In genomic region chr1:6246497-6247295, GRCh38 we compare ENCODE assay signal across 8 cellular contexts. TPM values are rescaled to one million over a fixed set of nuclear protein-coding genes. Genes with fewer than 3 reads are reported as not detected.
A peak's percentile ranks its signal among the peaks of the same experiment; 100 is the strongest.
DNase-seq lines count a peak whose midpoint lies in the region; ATAC-seq and TF ChIP-seq lines count a peak whose summit lies in the region.

No MANE protein-coding gene starts in this region.

- no peaks in the 10 kb centered on the region for H3K36me3 Mint-ChIP-seq in immature natural killer cell

- no peak overlapping the region for H3K27ac ChIP-seq in breast epithelium

- peaks cover 8 to 10% of the 10 kb centered on the region in 2 donors for H3K4me1 ChIP-seq in breast epithelium

- TF ChIP-seq POLR2A in breast epithelium (IDR thresholded peaks at IDR 0.05) = no peak

- peaks cover 27 to 84% of the 10 kb centered on the region in 2 donors for H3K27me3 ChIP-seq in breast epithelium

- DNase-seq in AG09309 (ENCODE audit: low read depth) = no peak
- peak; percentile 38 for DNase-seq in NCI-H2029 treated with DMSO at 0.1 percent for 48 hours (lab: John Stamatoyannopoulos, UW)
- DNase-seq in breast epithelium (ENCODE audit: low spot score in 2 of 2) = peak; percentile 67 to 83
- peak; percentile 74 to 78 (median 77) for DNase-seq in immature natural killer cell
- DNase-seq in stimulated activated CD4-positive, alpha-beta T cell treated with anti-CD3 and anti-CD28 coated beads, Interleukin-15, amount 100 ng/mL, for 1 hour (ENCODE audit: low read depth in 1 of 2, low spot score in 1 of 2) = peak; percentile 60 to 71

- ATAC-seq in GM21381 (IDR thresholded peaks at IDR 0.05; ENCODE audit: unreplicated experiment) (peak; percentile 46), GM18873 (IDR thresholded peaks at IDR 0.05; ENCODE audit: low FRiP score, unreplicated experiment) (no peak)

- H3K9me3 Mint-ChIP-seq in immature natural killer cell = no peaks in the 10 kb centered on the region

- H3K4me3 Mint-ChIP-seq in immature natural killer cell = peak overlapping the region in 4 of 5 donors; percentile 38 to 72 (median 62)

- peaks cover 5 to 11% of the 10 kb centered on the region in 2 donors for H3K4me1 Mint-ChIP-seq in immature natural killer cell

- H3K4me3 ChIP-seq in AG09309 (ENCODE audit: control insufficient read depth, low read depth, low read length) (no peak overlapping the region), WI38 (ENCODE audit: low read depth, low read length) (no peak overlapping the region), breast epithelium (no peak overlapping the region)

- H3K36me3 ChIP-seq in breast epithelium = no peaks in the 10 kb centered on the region

- TF ChIP-seq CTCF in AG09309 (IDR thresholded peaks at IDR 0.05; ENCODE audit: control insufficient read depth, insufficient read depth, low read depth, low read length, missing control alignments) = peak; percentile 96
- TF ChIP-seq CTCF in WI38 (IDR thresholded peaks at IDR 0.05; ENCODE audit: low read depth, low read length) = peak; percentile 82
- peak; percentile 94 to 98 (median 97) for TF ChIP-seq CTCF in breast epithelium (IDR thresholded peaks at IDR 0.05)

- peaks cover 12 to 25% (median 24%) of the 10 kb centered on the region in 3 donors for H3K27me3 Mint-ChIP-seq in immature natural killer cell (ENCODE audit: low read depth in 3 of 3)

- H3K9me3 ChIP-seq in breast epithelium = no peaks in the 10 kb centered on the region

- H3K27ac Mint-ChIP-seq in immature natural killer cell = no peak overlapping the region

- intact Hi-C loops in breast epithelium (cut with DNase I; ENCODE audit: low total_unique reads) = no loop called here

RNA-seq across cellular contexts. Expression of gene HES3, which starts 2.7 kb away (rescaled TPM):
- not detected for total RNA-seq in breast epithelium
- polyA plus RNA-seq in immature natural killer cell = not detected

RNA-seq across cellular contexts. Expression of gene ICMT, which starts 10.9 kb away (rescaled TPM):
- 10 to 100 TPM; 54.0 to 61.6 (median 54.7) TPM for total RNA-seq in breast epithelium
- polyA plus RNA-seq in immature natural killer cell = 10 to 100 TPM; 17.3 to 30.7 (median 20.4) TPM

RNA-seq across cellular contexts. Expression of gene GPR153, which starts 14.2 kb away (rescaled TPM):
- 10 to 100 TPM in 1 of 3 donors, 1 to 10 TPM in 2; 5.4 to 34.6 (median 6.6) TPM for total RNA-seq in breast epithelium
- polyA plus RNA-seq in immature natural killer cell = 1 to 10 TPM in 1 of 3 donors, under 1 TPM in 2; 0.58 to 1.5 (median 0.68) TPM

RNA-seq across cellular contexts. Expression of gene RNF207, which starts 40.8 kb away (rescaled TPM):
- 10 to 100 TPM in 2 of 3 donors, 1 to 10 TPM in 1; 2.7 to 32.4 (median 29.9) TPM for total RNA-seq in breast epithelium
- polyA plus RNA-seq in immature natural killer cell = 1 to 10 TPM in 1 of 3 donors, under 1 TPM in 1, not detected in 1; 0.19 to 3.0 TPM

RNA-seq across cellular contexts. Expression of gene RPL22, which starts 47.3 kb away (rescaled TPM):
- 100 to 1,000 TPM; 210 to 329 (median 306) TPM for total RNA-seq in breast epithelium
- 100 to 1,000 TPM in 2 of 3 donors, 10 to 100 TPM in 1; 62.3 to 129 (median 124) TPM for polyA plus RNA-seq in immature natural killer cell
